Comparison of ENCODE assay signal across 18 cellular contexts in the genomic region with DNA sequence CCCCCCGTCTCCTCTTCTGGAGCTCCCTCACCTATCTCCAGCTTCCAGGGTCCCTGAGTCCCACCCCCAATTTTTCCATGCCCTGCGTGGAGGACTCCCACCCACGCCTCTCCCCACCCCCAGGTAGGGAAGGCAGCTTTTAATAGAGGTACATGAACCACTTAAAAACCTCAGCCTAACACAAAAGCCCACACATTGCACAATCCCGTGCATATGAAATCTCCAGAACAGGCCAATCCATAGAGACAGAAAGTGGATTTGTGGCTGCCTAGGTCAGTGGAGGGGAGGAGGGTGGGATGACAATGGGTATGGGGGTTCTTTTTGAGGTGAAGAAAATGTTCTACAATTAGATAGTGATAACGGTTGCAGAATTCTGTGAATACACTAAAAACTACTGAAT.
DNase-seq lines count a peak whose midpoint lies in the region; ATAC-seq, FAIRE-seq and TF ChIP-seq lines count a peak whose summit lies in the region.
"Had no signal": no experiment of that assay in that cellular context is flagged by ENCODE, and none has a peak within 500 bp of the region (broad histone marks: within the 10 kb centered on the region; RNA-seq: fewer than 3 reads in every experiment).

No MANE protein-coding gene starts in this region.

- ATAC-seq in Panc1 (no peak), upper lobe of right lung (peak; percentile 41)

- no peak for DNase-seq in breast epithelium (ENCODE audit: low spot score in 2 of 2)
- no peak for DNase-seq in mammary epithelial cell
- DNase-seq in Panc1 (ENCODE audit: low read depth, low spot score) = no peak
- DNase-seq in endothelial cell of umbilical vein (ENCODE audit: low read depth, low spot score) = no peak
- DNase-seq in upper lobe of right lung = no peak
- no peak for DNase-seq in NCI-H2107 treated with DMSO at 0.1 percent for 48 hours (lab: John Stamatoyannopoulos, UW; ENCODE audit: unreplicated experiment)
- DNase-seq in NK-92 (lab: John Stamatoyannopoulos, UW; ENCODE audit: unreplicated experiment) = no peak
- DNase-seq in spleen = no peak
- DNase-seq: 8988T; AML-193; Caco-2; CD8-positive, alpha-beta memory T cell; DND-41; GDM1; GOT3; HCEC 1CT had no signal

- intact Hi-C loops in breast epithelium (cut with DNase I; ENCODE audit: low total_unique reads) = no loop called here
- intact Hi-C loops in mammary epithelial cell (cut with micrococcal nuclease) = loop anchor here (5.0 to 10.0 kb wide), 2 partner anchors 94 to 144 kb away; partner anchors contain the start of gene CABLES1
- intact Hi-C loops in Panc1 (cut with micrococcal nuclease; ENCODE audit: unreplicated experiment) = no loop called here
- intact Hi-C loops in endothelial cell of umbilical vein (cut with micrococcal nuclease) = loop anchor here (1.0 kb wide), 3 partner anchors 12 to 50 kb away; no protein-coding TSS in a partner anchor
- intact Hi-C loops in upper lobe of right lung (cut with DNase I) = no loop called here
- intact Hi-C loops in spleen (cut with DNase I; ENCODE audit: low total_unique reads) = no loop called here

- no peaks in the 10 kb centered on the region for H3K9me1 ChIP-seq in endothelial cell of umbilical vein (replicated peaks; ENCODE audit: control insufficient read depth, extremely low read depth, insufficient read depth, low read length)

- no peak overlapping the region for H3K4me2 ChIP-seq in mammary epithelial cell (ENCODE audit: insufficient read depth, low read depth, low read length)
- no peak overlapping the region for H3K4me2 ChIP-seq in endothelial cell of umbilical vein (ENCODE audit: insufficient read depth, low read length)
- H3K4me2 ChIP-seq: BLaER1 had no signal

- TF ChIP-seq CTCF in breast epithelium (IDR thresholded peaks at IDR 0.05) (no peak), mammary epithelial cell (conservative IDR thresholded peaks at IDR 0.05 in 1 of 2, IDR thresholded peaks at IDR 0.05 in 1 of 2; ENCODE audit: extremely low read depth in 1 of 2, insufficient read depth in 1 of 2, low read depth in 1 of 2, low read length in 2 of 2) (no peak), Panc1 (IDR thresholded peaks at IDR 0.05) (no peak), endothelial cell of umbilical vein (IDR thresholded peaks at IDR 0.05; ENCODE audit: extremely low read depth in 1 of 2, insufficient read depth in 1 of 2, low read depth in 1 of 2, low read length in 2 of 2) (no peak), upper lobe of right lung (IDR thresholded peaks at IDR 0.05) (no peak), spleen (IDR thresholded peaks at IDR 0.05 in 8 of 11, conservative IDR thresholded peaks at IDR 0.05 in 3 of 11) (no peak)

- peak; percentile 67 for FAIRE-seq in endothelial cell of umbilical vein (lab: Jason Lieb, UNC)
- FAIRE-seq: GM12892 had no signal

- H3K4me1 ChIP-seq in breast epithelium (peaks cover 0 to 14% of the 10 kb centered on the region in 2 donors), mammary epithelial cell (ENCODE audit: insufficient read depth, low read length) (peaks cover 39% of the 10 kb centered on the region), Panc1 (ENCODE audit: control insufficient read depth, insufficient read depth, low read length) (peaks cover 44% of the 10 kb centered on the region), endothelial cell of umbilical vein (ENCODE audit: control insufficient read depth, extremely low read depth, insufficient read depth, low read length) (peaks cover 41% of the 10 kb centered on the region), upper lobe of right lung (peaks cover 14% of the 10 kb centered on the region), spleen (peaks cover 0 to 3% (median 0%) of the 10 kb centered on the region in 6 donors)

- 100% methylated on average over 5 of the region's 5 CpGs for WGBS in mammary epithelial cell (ENCODE audit: low coverage, missing lambda C conversion rate)
- WGBS in spleen, 5 donors = 79 to 95% (median 90%) methylated on average over 5 of the region's 5 CpGs

- POLR2A ChIA-PET in Panc1 (lab: Charles Lee) (no interaction called here), endothelial cell of umbilical vein (lab: Charles Lee) (interaction anchor here (0.6 kb wide), 1 partner anchor 20 kb away, joined by 4 read pairs; no protein-coding TSS in a partner anchor)

- no peaks in the 10 kb centered on the region for H4K20me1 ChIP-seq in mammary epithelial cell (ENCODE audit: insufficient read depth, low read length)
- H4K20me1 ChIP-seq in endothelial cell of umbilical vein (replicated peaks; ENCODE audit: control insufficient read depth, extremely low read depth, insufficient read depth, low read length) = no peaks in the 10 kb centered on the region
- H4K20me1 ChIP-seq: BLaER1 had no signal

- TF ChIP-seq POLR2A in breast epithelium (IDR thresholded peaks at IDR 0.05) (no peak), endothelial cell of umbilical vein (IDR thresholded peaks at IDR 0.05; ENCODE audit: low read depth, low read length) (no peak), spleen (IDR thresholded peaks at IDR 0.05) (no peak)

- H3K9me3 ChIP-seq in breast epithelium = no peaks in the 10 kb centered on the region
- peaks cover 19% of the 10 kb centered on the region for H3K9me3 ChIP-seq in mammary epithelial cell (replicated peaks; ENCODE audit: insufficient read depth, low read length)
- no peaks in the 10 kb centered on the region; the same call in 1 of the 2 replicates for H3K9me3 ChIP-seq in Panc1 (ENCODE audit: control insufficient read depth, insufficient read depth, low read depth, low read length)
- H3K9me3 ChIP-seq in endothelial cell of umbilical vein (replicated peaks; ENCODE audit: control insufficient read depth, insufficient read depth, low read length) = no peaks in the 10 kb centered on the region
- no peaks in the 10 kb centered on the region for H3K9me3 ChIP-seq in upper lobe of right lung
- H3K9me3 ChIP-seq in spleen = peaks cover 0 to 15% (median 5%) of the 10 kb centered on the region in 8 donors
- H3K9me3 ChIP-seq: Caco-2 had no signal

- no peak overlapping the region for H2AFZ ChIP-seq in mammary epithelial cell (ENCODE audit: low read depth, low read length)
- no peak overlapping the region for H2AFZ ChIP-seq in endothelial cell of umbilical vein (ENCODE audit: low read depth, low read length)

- BruUV-seq in mammary epithelial cell (replicated peaks; lab: Mats Ljungman, UMichigan) (no TSS peak), Panc1 (replicated peaks; lab: Mats Ljungman, UMichigan) (no TSS peak), endothelial cell of umbilical vein (replicated peaks; lab: Mats Ljungman, UMichigan) (no TSS peak)

- H3K36me3 ChIP-seq in breast epithelium (no peaks in the 10 kb centered on the region), mammary epithelial cell (ENCODE audit: insufficient read depth, low read length) (no peaks in the 10 kb centered on the region), Panc1 (ENCODE audit: control insufficient read depth, insufficient read depth, low read length) (no peaks in the 10 kb centered on the region), endothelial cell of umbilical vein (ENCODE audit: control insufficient read depth in 2 of 2, extremely low read depth in 1 of 2, insufficient read depth in 2 of 2, low read length in 2 of 2) (no peaks in the 10 kb centered on the region), upper lobe of right lung (no peaks in the 10 kb centered on the region), spleen (no peaks in the 10 kb centered on the region)

- H3K4me3 ChIP-seq in breast epithelium = no peak overlapping the region
- no peak overlapping the region for H3K4me3 ChIP-seq in mammary epithelial cell (replicated peaks in 1 of 3; ENCODE audit: insufficient read depth in 1 of 3, low read depth in 2 of 3, low read length in 3 of 3)
- no peak overlapping the region for H3K4me3 ChIP-seq in Panc1 (ENCODE audit: low read depth in 2 of 2, low read length in 2 of 2)
- H3K4me3 ChIP-seq in endothelial cell of umbilical vein (replicated peaks in 1 of 3; ENCODE audit: insufficient read depth in 1 of 3, low read depth in 1 of 3, low read length in 3 of 3) = no peak overlapping the region
- no peak overlapping the region for H3K4me3 ChIP-seq in upper lobe of right lung
- no peak overlapping the region for H3K4me3 ChIP-seq in spleen
- H3K4me3 ChIP-seq: BLaER1 had no signal

- H3K79me2 ChIP-seq in mammary epithelial cell (ENCODE audit: insufficient read depth, low read length) (no peaks in the 10 kb centered on the region), endothelial cell of umbilical vein (ENCODE audit: control insufficient read depth, insufficient read depth, low read length) (no peaks in the 10 kb centered on the region)

- in situ Hi-C loops in mammary epithelial cell (cut with MboI; ENCODE audit: low sequenced_read_pairs in 2 of 2) = no loop called here
- in situ Hi-C loops in Panc1 (cut with HindIII; ENCODE audit: low pct_unique_long_range_greater_than_20kb, low sequenced_read_pairs) = no loop called here

- H3K9ac ChIP-seq in mammary epithelial cell (ENCODE audit: insufficient read depth, low read length) (no peak overlapping the region), endothelial cell of umbilical vein (replicated peaks; ENCODE audit: extremely low read depth, insufficient read depth, low read length) (no peak overlapping the region)
- H3K9ac ChIP-seq: BLaER1 had no signal

- dilution Hi-C loops in mammary epithelial cell (cut with HindIII; ENCODE audit: low sequenced_read_pairs) (loop anchor here (5.0 kb wide), 1 partner anchor 101 kb away; no protein-coding TSS in a partner anchor), endothelial cell of umbilical vein (cut with MboI; ENCODE audit: extremely low pct_ligation_motif_present, low sequenced_read_pairs) (no loop called here)

- H3K27me3 ChIP-seq in breast epithelium = no peaks in the 10 kb centered on the region
- H3K27me3 ChIP-seq in mammary epithelial cell (ENCODE audit: insufficient read depth, low read length) = no peaks in the 10 kb centered on the region
- H3K27me3 ChIP-seq in Panc1 (ENCODE audit: control insufficient read depth, insufficient read depth, low read length) = no peaks in the 10 kb centered on the region
- no peaks in the 10 kb centered on the region for H3K27me3 ChIP-seq in endothelial cell of umbilical vein (ENCODE audit: control insufficient read depth in 2 of 2, insufficient read depth in 2 of 2, low read length in 2 of 2)
- no peaks in the 10 kb centered on the region for H3K27me3 ChIP-seq in upper lobe of right lung
- H3K27me3 ChIP-seq in spleen (replicated peaks in 1 of 7) = no peaks in the 10 kb centered on the region
- H3K27me3 ChIP-seq: BLaER1 had no signal

- CTCF ChIA-PET in mammary epithelial cell (lab: Charles Lee; ENCODE audit: low non-redundant PET) (no interaction called here), Panc1 (lab: Charles Lee) (interaction anchor here (0.6 kb wide), 1 partner anchor 147 kb away, joined by 11 read pairs; no protein-coding TSS in a partner anchor), endothelial cell of umbilical vein (lab: Charles Lee) (interaction anchor here (0.7 to 3.0 kb wide), 5 partner anchors 21 to 218 kb away, joined by 3 to 27 read pairs (median 7); no protein-coding TSS in a partner anchor)

- H3K27ac ChIP-seq in breast epithelium (peak overlapping the region; percentile 41 to 66), mammary epithelial cell (ENCODE audit: insufficient read depth, low read depth, low read length) (no peak overlapping the region), Panc1 (ENCODE audit: low read length) (peak overlapping the region; percentile 81), endothelial cell of umbilical vein (ENCODE audit: insufficient read depth, low read depth, low read length) (peak overlapping the region; percentile 9), upper lobe of right lung (no peak overlapping the region), spleen (peak overlapping the region in 1 of 8 donors; percentile 53)
- H3K27ac ChIP-seq: BLaER1 had no signal

Comparison
In these comparisons a context has a peak if more than half of its experiments do, and no peak if none do; other contexts are left out.
1. H3K27ac ChIP-seq: peak in breast epithelium (2 of 2), Panc1 (single experiment) and endothelial cell of umbilical vein (single experiment); none in mammary epithelial cell (single experiment) and upper lobe of right lung (single experiment).
2. intact Hi-C loops: an anchor here in mammary epithelial cell (5.0 to 10.0 kb wide) and endothelial cell of umbilical vein (1.0 kb wide); none called in breast epithelium, Panc1, upper lobe of right lung and spleen.